In the genomic region with DNA sequence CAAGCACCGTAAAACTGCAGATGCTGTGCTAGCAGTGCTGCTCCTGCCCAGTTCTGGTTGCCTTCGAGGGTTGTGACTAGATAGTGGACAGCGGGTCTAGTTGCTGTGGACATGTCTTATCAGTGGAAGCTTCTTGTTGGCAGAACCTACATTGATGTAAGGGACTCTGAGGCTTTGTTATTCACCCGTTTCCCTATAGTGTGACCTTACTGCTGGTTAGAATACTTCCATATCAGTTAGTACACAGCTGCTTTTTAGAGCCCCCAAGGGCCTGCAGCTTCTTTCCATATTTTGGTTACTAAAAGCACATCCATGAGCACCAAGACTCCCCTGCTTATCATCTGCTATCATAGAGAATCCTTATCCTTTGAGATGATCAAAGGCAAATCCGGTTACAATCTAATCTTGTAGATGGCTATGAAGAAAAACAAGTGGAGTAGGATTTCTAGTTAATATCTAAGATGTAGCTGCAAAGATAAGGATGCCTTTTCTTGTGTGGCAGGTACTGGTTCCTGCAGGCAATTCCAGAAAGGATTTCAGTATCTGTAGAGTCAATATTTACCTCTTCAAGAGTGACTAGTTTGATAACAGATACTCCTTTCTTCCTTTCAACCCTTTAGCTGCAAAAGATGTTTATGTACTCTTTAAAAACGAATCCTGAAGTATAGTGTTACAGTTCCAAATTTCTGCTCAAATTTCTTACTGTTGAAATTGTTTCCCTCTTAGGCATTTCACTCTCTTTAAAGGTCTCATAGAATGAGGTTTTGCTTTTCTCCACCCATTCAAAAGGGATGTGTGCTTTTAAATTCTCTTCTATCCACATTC, we compare ENCODE assay signal across 16 cellular contexts.
A peak's percentile ranks its signal among the peaks of the same experiment; 100 is the strongest.
DNase-seq lines count a peak whose midpoint lies in the region; ATAC-seq and TF ChIP-seq lines count a peak whose summit lies in the region.
"Had no signal": no experiment of that assay in that cellular context is flagged by ENCODE, and none has a peak within 500 bp of the region (broad histone marks: within the 10 kb centered on the region; RNA-seq: fewer than 3 reads in every experiment).

No MANE protein-coding gene starts in this region.

- H3K27ac ChIP-seq in HL-60 (replicated peaks) = peak overlapping the region; percentile 53
- no peak overlapping the region for H3K27ac ChIP-seq in osteoblast (ENCODE audit: low read depth, low read length)
- H3K27ac ChIP-seq: esophagus muscularis mucosa had no signal

- H2AFZ ChIP-seq in osteoblast (ENCODE audit: low read length) = no peak overlapping the region

- no peak for DNase-seq in activated naive CD4-positive, alpha-beta T cell treated with anti-CD3 and anti-CD28 coated beads for 36 hours
- DNase-seq in HL-60 (ENCODE audit: low read depth in 1 of 2, low spot score in 1 of 2) (no peak), NCI-H2107 (lab: John Stamatoyannopoulos, UW) (no peak), osteoblast (ENCODE audit: insufficient read length, low spot score, missing footprints) (no peak), NK-92 (lab: John Stamatoyannopoulos, UW; ENCODE audit: unreplicated experiment) (no peak)
- no peak for DNase-seq in activated T-helper 1 cell treated with anti-CD3 and anti-CD28 coated beads, Interleukin-12 subunit alpha, Interleukin-12 subunit beta, Interleukin-2, Interleukin-4 antibody, amounts not matched to agents 30 ng/mL and 10 ng/mL and 1 ng/mL, durations not matched to agents 14 hours and 24 hours and 36 hours (ENCODE audit: low spot score)
- no peak for DNase-seq in stimulated activated effector memory CD8-positive, alpha-beta T cell treated with anti-CD3 and anti-CD28 coated beads, Interleukin-12 subunit alpha, Interleukin-12 subunit beta, amount 100 ng/mL, for 72 hours (ENCODE audit: low spot score in 2 of 2)
- DNase-seq: activated B cell treated with CpG ODN at 0.5 μM for 24 hours; activated T-cell treated with anti-CD3 and anti-CD28 coated beads, Interleukin-2, amount 50 U/mL, for 48 hours; AML-193; EL; kidney glomerular epithelial cell; NCI-H187 treated with DMSO at 0.1 percent for 48 hours; SHP77 had no signal

- intact Hi-C loops in activated naive CD4-positive, alpha-beta T cell treated with anti-CD3 and anti-CD28 coated beads for 36 hours (cut with micrococcal nuclease) = no loop called here
- intact Hi-C loops in activated T-helper 1 cell treated with anti-CD3 and anti-CD28 coated beads, Interleukin-12 subunit alpha, Interleukin-12 subunit beta, Interleukin-2, Interleukin-4 antibody, amounts not matched to agents 30 ng/mL and 10 ng/mL and 1 ng/mL, durations not matched to agents 14 hours and 24 hours and 36 hours (cut with micrococcal nuclease) = no loop called here

- H3K36me3 ChIP-seq in osteoblast (ENCODE audit: insufficient read depth, low read length) = peaks cover 3% of the 10 kb centered on the region
- H3K36me3 ChIP-seq: esophagus muscularis mucosa had no signal

- peaks cover 35% of the 10 kb centered on the region for H4K20me1 ChIP-seq in osteoblast (ENCODE audit: insufficient read depth, low read length)

- peak overlapping the region; percentile 15 for H3K4me3 Mint-ChIP-seq in activated naive CD4-positive, alpha-beta T cell treated with anti-CD3 and anti-CD28 coated beads, Interleukin-2, amount 50 U/mL, for 24 hours
- H3K4me3 Mint-ChIP-seq in activated naive CD4-positive, alpha-beta T cell treated with anti-CD3 and anti-CD28 coated beads for 36 hours = no peak overlapping the region
- H3K4me3 Mint-ChIP-seq in activated T-helper 1 cell treated with anti-CD3 and anti-CD28 coated beads, Interleukin-12 subunit alpha, Interleukin-12 subunit beta, Interleukin-2, Interleukin-4 antibody, amounts not matched to agents 30 ng/mL and 10 ng/mL and 1 ng/mL, durations not matched to agents 14 hours and 24 hours and 36 hours = no peak overlapping the region
- no peak overlapping the region for H3K4me3 Mint-ChIP-seq in stimulated activated effector memory CD8-positive, alpha-beta T cell treated with anti-CD3 and anti-CD28 coated beads, Interleukin-12 subunit alpha, Interleukin-12 subunit beta, amount 100 ng/mL, for 72 hours
- H3K4me3 Mint-ChIP-seq: activated B cell treated with CpG ODN at 0.5 μM for 24 hours had no signal

- no peak overlapping the region for H3K27ac Mint-ChIP-seq in activated naive CD4-positive, alpha-beta T cell treated with anti-CD3 and anti-CD28 coated beads, Interleukin-2, amount 50 U/mL, for 24 hours
- H3K27ac Mint-ChIP-seq in activated naive CD4-positive, alpha-beta T cell treated with anti-CD3 and anti-CD28 coated beads for 36 hours = no peak overlapping the region
- H3K27ac Mint-ChIP-seq in activated T-helper 1 cell treated with anti-CD3 and anti-CD28 coated beads, Interleukin-12 subunit alpha, Interleukin-12 subunit beta, Interleukin-2, Interleukin-4 antibody, amounts not matched to agents 30 ng/mL and 10 ng/mL and 1 ng/mL, durations not matched to agents 14 hours and 24 hours and 36 hours = peak overlapping the region; percentile 81
- H3K27ac Mint-ChIP-seq in stimulated activated effector memory CD8-positive, alpha-beta T cell treated with anti-CD3 and anti-CD28 coated beads, Interleukin-12 subunit alpha, Interleukin-12 subunit beta, amount 100 ng/mL, for 72 hours = peak overlapping the region; percentile 78
- H3K27ac Mint-ChIP-seq: activated B cell treated with CpG ODN at 0.5 μM for 24 hours had no signal

- peaks cover 94% of the 10 kb centered on the region for H3K4me1 Mint-ChIP-seq in activated naive CD4-positive, alpha-beta T cell treated with anti-CD3 and anti-CD28 coated beads, Interleukin-2, amount 50 U/mL, for 24 hours
- H3K4me1 Mint-ChIP-seq in activated naive CD4-positive, alpha-beta T cell treated with anti-CD3 and anti-CD28 coated beads for 36 hours (ENCODE audit: low read depth) = peaks cover 70% of the 10 kb centered on the region
- H3K4me1 Mint-ChIP-seq in activated T-helper 1 cell treated with anti-CD3 and anti-CD28 coated beads, Interleukin-12 subunit alpha, Interleukin-12 subunit beta, Interleukin-2, Interleukin-4 antibody, amounts not matched to agents 30 ng/mL and 10 ng/mL and 1 ng/mL, durations not matched to agents 14 hours and 24 hours and 36 hours (ENCODE audit: low read depth) = peaks cover 90% of the 10 kb centered on the region
- peaks cover 66% of the 10 kb centered on the region for H3K4me1 Mint-ChIP-seq in stimulated activated effector memory CD8-positive, alpha-beta T cell treated with anti-CD3 and anti-CD28 coated beads, Interleukin-12 subunit alpha, Interleukin-12 subunit beta, amount 100 ng/mL, for 72 hours

- peaks cover 19% of the 10 kb centered on the region for H3K36me3 Mint-ChIP-seq in activated naive CD4-positive, alpha-beta T cell treated with anti-CD3 and anti-CD28 coated beads, Interleukin-2, amount 50 U/mL, for 24 hours
- peaks cover 32% of the 10 kb centered on the region for H3K36me3 Mint-ChIP-seq in activated naive CD4-positive, alpha-beta T cell treated with anti-CD3 and anti-CD28 coated beads for 36 hours (ENCODE audit: low read depth)
- peaks cover 33% of the 10 kb centered on the region for H3K36me3 Mint-ChIP-seq in activated T-helper 1 cell treated with anti-CD3 and anti-CD28 coated beads, Interleukin-12 subunit alpha, Interleukin-12 subunit beta, Interleukin-2, Interleukin-4 antibody, amounts not matched to agents 30 ng/mL and 10 ng/mL and 1 ng/mL, durations not matched to agents 14 hours and 24 hours and 36 hours (ENCODE audit: low read depth)
- H3K36me3 Mint-ChIP-seq in stimulated activated effector memory CD8-positive, alpha-beta T cell treated with anti-CD3 and anti-CD28 coated beads, Interleukin-12 subunit alpha, Interleukin-12 subunit beta, amount 100 ng/mL, for 72 hours = peaks cover 47% of the 10 kb centered on the region

- no peak overlapping the region for H3K4me2 ChIP-seq in osteoblast (ENCODE audit: insufficient read depth, low read length)

- TF ChIP-seq CTCF in HL-60 (IDR thresholded peaks at IDR 0.05; ENCODE audit: insufficient read depth, low read length) (no peak), osteoblast (IDR thresholded peaks at IDR 0.05; ENCODE audit: extremely low read depth, low read depth, low read length) (no peak)

- no peaks in the 10 kb centered on the region for H3K9me3 ChIP-seq in osteoblast (ENCODE audit: low read depth, low read length)
- H3K9me3 ChIP-seq: esophagus muscularis mucosa had no signal

- no peak overlapping the region for H3K4me3 ChIP-seq in HL-60 (replicated peaks; ENCODE audit: insufficient read depth, low read length)
- H3K4me3 ChIP-seq in osteoblast (ENCODE audit: insufficient read depth, low read length) = no peak overlapping the region
- H3K4me3 ChIP-seq: esophagus muscularis mucosa had no signal

- ATAC-seq in stimulated activated effector memory CD8-positive, alpha-beta T cell treated with anti-CD3 and anti-CD28 coated beads, Interleukin-12 subunit alpha, Interleukin-12 subunit beta, amount 100 ng/mL, for 72 hours = no peak

- no peaks in the 10 kb centered on the region for H3K27me3 Mint-ChIP-seq in activated naive CD4-positive, alpha-beta T cell treated with anti-CD3 and anti-CD28 coated beads, Interleukin-2, amount 50 U/mL, for 24 hours
- no peaks in the 10 kb centered on the region for H3K27me3 Mint-ChIP-seq in activated naive CD4-positive, alpha-beta T cell treated with anti-CD3 and anti-CD28 coated beads for 36 hours (ENCODE audit: low read depth)
- H3K27me3 Mint-ChIP-seq in activated T-helper 1 cell treated with anti-CD3 and anti-CD28 coated beads, Interleukin-12 subunit alpha, Interleukin-12 subunit beta, Interleukin-2, Interleukin-4 antibody, amounts not matched to agents 30 ng/mL and 10 ng/mL and 1 ng/mL, durations not matched to agents 14 hours and 24 hours and 36 hours (ENCODE audit: insufficient read depth) = no peaks in the 10 kb centered on the region
- H3K27me3 Mint-ChIP-seq: activated B cell treated with CpG ODN at 0.5 μM for 24 hours had no signal

- H3K9me3 Mint-ChIP-seq in activated naive CD4-positive, alpha-beta T cell treated with anti-CD3 and anti-CD28 coated beads, Interleukin-2, amount 50 U/mL, for 24 hours = no peaks in the 10 kb centered on the region
- no peaks in the 10 kb centered on the region for H3K9me3 Mint-ChIP-seq in activated naive CD4-positive, alpha-beta T cell treated with anti-CD3 and anti-CD28 coated beads for 36 hours
- peaks cover 2% of the 10 kb centered on the region for H3K9me3 Mint-ChIP-seq in activated T-helper 1 cell treated with anti-CD3 and anti-CD28 coated beads, Interleukin-12 subunit alpha, Interleukin-12 subunit beta, Interleukin-2, Interleukin-4 antibody, amounts not matched to agents 30 ng/mL and 10 ng/mL and 1 ng/mL, durations not matched to agents 14 hours and 24 hours and 36 hours
- no peaks in the 10 kb centered on the region for H3K9me3 Mint-ChIP-seq in stimulated activated effector memory CD8-positive, alpha-beta T cell treated with anti-CD3 and anti-CD28 coated beads, Interleukin-12 subunit alpha, Interleukin-12 subunit beta, amount 100 ng/mL, for 72 hours
- H3K9me3 Mint-ChIP-seq: activated B cell treated with CpG ODN at 0.5 μM for 24 hours had no signal

- H3K27me3 ChIP-seq in HL-60 (ENCODE audit: insufficient read depth, poor library complexity, severe bottlenecking) (no peaks in the 10 kb centered on the region), osteoblast (ENCODE audit: insufficient read depth, low read length) (no peaks in the 10 kb centered on the region)
- H3K27me3 ChIP-seq: esophagus muscularis mucosa had no signal

- H3K79me2 ChIP-seq in osteoblast (ENCODE audit: insufficient read depth, low read length) = peaks cover 56% of the 10 kb centered on the region

- CTCF ChIA-PET in activated naive CD4-positive, alpha-beta T cell treated with anti-CD3 and anti-CD28 coated beads for 36 hours (lab: Charles Lee) = interaction anchor here (1.0 kb wide), 1 partner anchor 16 kb away, joined by 3 read pairs; no protein-coding TSS in a partner anchor

- H3K4me1 ChIP-seq in osteoblast (ENCODE audit: insufficient read depth, low read length) = peaks cover 10% of the 10 kb centered on the region

Comparison
In these comparisons a context has a peak if more than half of its experiments do, and no peak if none do; other contexts are left out.
1. H3K27ac Mint-ChIP-seq: peak in activated T-helper 1 cell treated with anti-CD3 and anti-CD28 coated beads, Interleukin-12 subunit alpha, Interleukin-12 subunit beta, Interleukin-2, Interleukin-4 antibody, amounts not matched to agents 30 ng/mL and 10 ng/mL and 1 ng/mL, durations not matched to agents 14 hours and 24 hours and 36 hours (single experiment) and stimulated activated effector memory CD8-positive, alpha-beta T cell treated with anti-CD3 and anti-CD28 coated beads, Interleukin-12 subunit alpha, Interleukin-12 subunit beta, amount 100 ng/mL, for 72 hours (single experiment); none in activated naive CD4-positive, alpha-beta T cell treated with anti-CD3 and anti-CD28 coated beads, Interleukin-2, amount 50 U/mL, for 24 hours (single experiment) and activated naive CD4-positive, alpha-beta T cell treated with anti-CD3 and anti-CD28 coated beads for 36 hours (single experiment).